In genomic region chr3:138781012-138781470, GRCh38 we compare ENCODE assay signal across 9 cellular contexts.
A peak's percentile ranks its signal among the peaks of the same experiment; 100 is the strongest.
DNase-seq lines count a peak whose midpoint lies in the region; ATAC-seq and TF ChIP-seq lines count a peak whose summit lies in the region.
"Had no signal": no experiment of that assay in that cellular context is flagged by ENCODE, and none has a peak within 500 bp of the region (broad histone marks: within the 10 kb centered on the region; RNA-seq: fewer than 3 reads in every experiment).

No MANE protein-coding gene starts in this region.

- H3K9me3 Mint-ChIP-seq in activated naive CD8-positive, alpha-beta T cell (ENCODE audit: low read depth): no peaks in the 10 kb centered on the region

- ATAC-seq in HG03520 (IDR thresholded peaks at IDR 0.05; ENCODE audit: unreplicated experiment) (no peak), SK-N-SH treated with all-trans-retinoic acid at 6 μM for 48 hours (no peak), HG02763 (IDR thresholded peaks at IDR 0.05; ENCODE audit: unreplicated experiment) (no peak)
- ATAC-seq: PC-3 had no signal

- H3K27me3 Mint-ChIP-seq in activated naive CD8-positive, alpha-beta T cell: no peaks in the 10 kb centered on the region

- H3K4me3 Mint-ChIP-seq in activated naive CD8-positive, alpha-beta T cell: peak overlapping the region; percentile 12

- peak overlapping the region; percentile 28 for H3K27ac Mint-ChIP-seq in activated naive CD8-positive, alpha-beta T cell

- H3K36me3 Mint-ChIP-seq in activated naive CD8-positive, alpha-beta T cell: peaks cover 11% of the 10 kb centered on the region

- peaks cover 31% of the 10 kb centered on the region for H3K4me1 Mint-ChIP-seq in activated naive CD8-positive, alpha-beta T cell (ENCODE audit: low read depth)

- DNase-seq in DMS 273 (lab: John Stamatoyannopoulos, UW; ENCODE audit: unreplicated experiment) (peak; percentile 47), DMS 273 treated with DMSO at 0.1 percent for 48 hours (lab: John Stamatoyannopoulos, UW) (no peak), RPMI8226 (peak; percentile 40)
- peak; percentile 2 to 11 for DNase-seq in stimulated activated CD8-positive, alpha-beta memory T cell treated with anti-CD3 and anti-CD28 coated beads, Interleukin-7, amount 100 ng/mL, for 4 hours (ENCODE audit: low read depth in 2 of 2)
- DNase-seq: PC-3 had no signal

TF ChIP-seq in SK-N-SH treated with all-trans-retinoic acid at 6 μM for 48 hours, 23 proteins besides CTCF, POLR2A, EP300 and RAD21:
- TF ChIP-seq RARB (CRISPR knock-in tag; IDR thresholded peaks at IDR 0.05) (no peak), TOX (CRISPR knock-in tag; IDR thresholded peaks at IDR 0.05; ENCODE audit: borderline replicate concordance) (no peak)
TF ChIP-seq in SK-N-SH treated with all-trans-retinoic acid at 6 μM for 48 hours: peak in this region for 0.
